In genomic region chr3:87082806-87083440, GRCh38 we compare ENCODE assay signal across 9 cellular contexts.
DNase-seq lines count a peak whose midpoint lies in the region; ATAC-seq lines count a peak whose summit lies in the region.
"Had no signal": no experiment of that assay in that cellular context is flagged by ENCODE, and none has a peak within 500 bp of the region (broad histone marks: within the 10 kb centered on the region; RNA-seq: fewer than 3 reads in every experiment).

No MANE protein-coding gene starts in this region.

- ATAC-seq in HG02678 (IDR thresholded peaks at IDR 0.05; ENCODE audit: unreplicated experiment): peak; percentile 70

- peak; percentile 0 for DNase-seq in NCI-H2196 (lab: John Stamatoyannopoulos, UW; ENCODE audit: unreplicated experiment)
- no peak for DNase-seq in NCI-H2196 treated with DMSO at 0.1 percent for 48 hours (lab: John Stamatoyannopoulos, UW; ENCODE audit: unreplicated experiment)
- peak; percentile 69 for DNase-seq in NCI-H146 (lab: John Stamatoyannopoulos, UW)
- DNase-seq in amniotic stem cell (lab: John Stamatoyannopoulos, UW): peak; percentile 35
- DNase-seq in iPS DF 19.7 (ENCODE audit: low read depth, low spot score): peak; percentile 33
- peak; percentile 83 for DNase-seq in superior temporal gyrus (ENCODE audit: extremely low spot score)
- DNase-seq in activated CD4-positive, alpha-beta T cell treated with anti-CD3 and anti-CD28 coated beads, Interleukin-2, amount 50 U/mL, for 4 hours: no peak
- DNase-seq: CD4-positive, CD25-positive, alpha-beta regulatory T cell had no signal

Comparison
In these comparisons a context has a peak if more than half of its experiments do, and no peak if none do; other contexts are left out.
1. DNase-seq: peak in NCI-H2196 (single experiment), NCI-H146 (single experiment), amniotic stem cell (single experiment), iPS DF 19.7 (single experiment) and superior temporal gyrus (single experiment); none in NCI-H2196 treated with DMSO at 0.1 percent for 48 hours (single experiment) and activated CD4-positive, alpha-beta T cell treated with anti-CD3 and anti-CD28 coated beads, Interleukin-2, amount 50 U/mL, for 4 hours (0 of 2).